In the genomic region with DNA sequence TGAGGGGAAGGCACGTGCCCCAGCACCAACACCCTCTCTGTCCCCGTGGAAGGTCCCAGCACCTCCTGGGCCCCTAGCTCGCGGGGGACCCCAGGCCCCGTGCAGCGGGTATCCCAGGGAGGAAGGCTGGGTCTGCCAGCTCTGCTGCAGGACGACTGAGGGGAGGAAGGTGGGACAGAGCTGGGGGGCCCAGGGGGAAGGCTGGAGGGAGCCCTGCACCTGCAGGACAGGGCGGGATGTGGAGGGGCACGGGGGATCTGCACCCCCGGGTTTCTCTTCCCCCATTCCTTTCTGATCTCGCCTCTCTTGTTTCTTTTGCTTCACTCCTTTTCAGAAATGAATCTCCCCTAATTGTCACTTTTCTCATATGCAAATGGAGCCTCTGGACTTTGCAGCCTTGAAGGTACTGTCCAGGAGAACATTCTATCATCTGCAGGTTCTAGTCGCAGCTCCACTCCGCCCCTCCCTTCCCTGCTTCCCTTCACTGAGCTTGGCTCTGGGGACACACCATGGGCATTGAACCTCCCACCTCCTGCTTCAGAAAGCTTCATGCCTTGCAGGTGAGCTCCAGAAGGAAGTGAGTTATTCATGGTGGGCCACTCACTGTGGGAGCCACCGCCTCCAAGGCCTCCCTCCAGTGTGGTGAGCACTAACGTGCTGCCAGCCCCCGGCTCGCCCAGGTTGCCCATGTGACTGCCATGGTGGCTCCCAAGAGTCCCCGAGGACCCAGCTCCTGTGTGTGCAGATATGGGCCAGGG, we compare ENCODE assay signal across 16 cellular contexts.
DNase-seq lines count a peak whose midpoint lies in the region; ATAC-seq and TF ChIP-seq lines count a peak whose summit lies in the region.
"Had no signal": no experiment of that assay in that cellular context is flagged by ENCODE, and none has a peak within 500 bp of the region (broad histone marks: within the 10 kb centered on the region; RNA-seq: fewer than 3 reads in every experiment).

No MANE protein-coding gene starts in this region.

- peak overlapping the region; percentile 47 for H3K4me3 Mint-ChIP-seq in activated CD4-positive, alpha-beta T cell treated with anti-CD3 and anti-CD28 coated beads, Interleukin-2, amount 10 ng/mL, durations not matched to agents 24 days and 14 days
- H3K4me3 Mint-ChIP-seq in activated B cell treated with CpG ODN at 0.5 μM for 24 hours = peak overlapping the region; percentile 24
- H3K4me3 Mint-ChIP-seq: neural crest cell had no signal

- H2AFZ ChIP-seq in neuronal stem cell (ENCODE audit: low read length) = no peak overlapping the region

- H3K18ac ChIP-seq in neuronal stem cell (ENCODE audit: low read length) = peak overlapping the region; percentile 72

- H2BK15ac ChIP-seq in neuronal stem cell (ENCODE audit: low read length) = no peak overlapping the region

- ATAC-seq in GM21528 (IDR thresholded peaks at IDR 0.05; ENCODE audit: low FRiP score, unreplicated experiment) = peak; percentile 11
- ATAC-seq in activated B cell treated with CpG ODN at 0.5 μM for 24 hours (ENCODE audit: low read depth) = no peak
- no peak for ATAC-seq in HG02981 (IDR thresholded peaks at IDR 0.05; ENCODE audit: unreplicated experiment)

- no peak overlapping the region for H2BK120ac ChIP-seq in neuronal stem cell (ENCODE audit: low read depth, low read length)

- H2BK12ac ChIP-seq in neuronal stem cell (ENCODE audit: low read length) = peak overlapping the region; percentile 2

- intact Hi-C loops in activated CD4-positive, alpha-beta T cell treated with anti-CD3 and anti-CD28 coated beads, Interleukin-2, amount 10 ng/mL, durations not matched to agents 24 days and 14 days (cut with micrococcal nuclease) = no loop called here
- intact Hi-C loops in activated B cell treated with CpG ODN at 0.5 μM for 24 hours (cut with micrococcal nuclease) = no loop called here

- CTCF ChIA-PET in activated B cell treated with CpG ODN at 0.5 μM for 24 hours (lab: Charles Lee) = interaction anchor here (0.6 to 2.7 kb wide), 2 partner anchors 14 to 17 kb away, joined by 3 to 21 read pairs; no protein-coding TSS in a partner anchor

- H3K9me3 Mint-ChIP-seq in activated CD4-positive, alpha-beta T cell treated with anti-CD3 and anti-CD28 coated beads, Interleukin-2, amount 10 ng/mL, durations not matched to agents 24 days and 14 days = no peaks in the 10 kb centered on the region
- H3K9me3 Mint-ChIP-seq in activated B cell treated with CpG ODN at 0.5 μM for 24 hours = no peaks in the 10 kb centered on the region
- H3K9me3 Mint-ChIP-seq: activated naive CD4-positive, alpha-beta T cell treated with anti-CD3 and anti-CD28 coated beads, Interleukin-2, amount 50 U/mL, for 24 hours; CD4-positive, alpha-beta memory T cell; neural crest cell had no signal

- DNase-seq in activated CD4-positive, alpha-beta T cell treated with anti-CD3 and anti-CD28 coated beads, Interleukin-2, amount 10 ng/mL, durations not matched to agents 24 days and 14 days = no peak
- DNase-seq in activated CD4-positive, alpha-beta T cell treated with anti-CD3 and anti-CD28 coated beads, Interleukin-2, amount 50 U/mL, for 4 hours = no peak
- DNase-seq in activated B cell treated with CpG ODN at 0.5 μM for 24 hours (no peak), neuronal stem cell (ENCODE audit: low spot score) (no peak), amygdala (lab: John Stamatoyannopoulos, UW) (no peak), HPDE6-E6E7 (ENCODE audit: extremely low spot score) (no peak)
- DNase-seq: HCEC 1CT, mesenchymal stem cell had no signal

- H3K4me1 ChIP-seq in neuronal stem cell (ENCODE audit: control insufficient read depth in 2 of 2, insufficient read depth in 1 of 2, low read depth in 1 of 2, low read length in 2 of 2) = no peaks in the 10 kb centered on the region
- H3K4me1 ChIP-seq: breast epithelium had no signal

- H3K4me2 ChIP-seq in neuronal stem cell (ENCODE audit: insufficient read depth, low read length, poor library complexity, severe bottlenecking) = no peak overlapping the region

- H3K27ac Mint-ChIP-seq in activated CD4-positive, alpha-beta T cell treated with anti-CD3 and anti-CD28 coated beads, Interleukin-2, amount 10 ng/mL, durations not matched to agents 24 days and 14 days = peak overlapping the region; percentile 51
- no peak overlapping the region for H3K27ac Mint-ChIP-seq in activated B cell treated with CpG ODN at 0.5 μM for 24 hours
- H3K27ac Mint-ChIP-seq: activated naive CD4-positive, alpha-beta T cell treated with anti-CD3 and anti-CD28 coated beads, Interleukin-2, amount 50 U/mL, for 24 hours had no signal

- H3K4me1 Mint-ChIP-seq in activated CD4-positive, alpha-beta T cell treated with anti-CD3 and anti-CD28 coated beads, Interleukin-2, amount 10 ng/mL, durations not matched to agents 24 days and 14 days = peaks cover 19% of the 10 kb centered on the region
- peaks cover 40% of the 10 kb centered on the region for H3K4me1 Mint-ChIP-seq in activated B cell treated with CpG ODN at 0.5 μM for 24 hours
- H3K4me1 Mint-ChIP-seq: neural crest cell had no signal

- no peaks in the 10 kb centered on the region for H3K36me3 Mint-ChIP-seq in activated CD4-positive, alpha-beta T cell treated with anti-CD3 and anti-CD28 coated beads, Interleukin-2, amount 10 ng/mL, durations not matched to agents 24 days and 14 days (ENCODE audit: low read depth)
- no peaks in the 10 kb centered on the region for H3K36me3 Mint-ChIP-seq in activated B cell treated with CpG ODN at 0.5 μM for 24 hours (ENCODE audit: low read depth)
- H3K36me3 Mint-ChIP-seq: CD4-positive, alpha-beta memory T cell had no signal

- H2BK5ac ChIP-seq in neuronal stem cell (ENCODE audit: low read length) = no peak overlapping the region

- H4K8ac ChIP-seq in neuronal stem cell (ENCODE audit: low read depth, low read length) = no peak overlapping the region

- H3K36me3 ChIP-seq in neuronal stem cell (replicated peaks in 1 of 2; ENCODE audit: control insufficient read depth in 2 of 2, insufficient read depth in 2 of 2, low read length in 2 of 2) = no peaks in the 10 kb centered on the region
- H3K36me3 ChIP-seq: breast epithelium, esophagus muscularis mucosa, stomach had no signal

- peak overlapping the region; percentile 63 for H3K14ac ChIP-seq in neuronal stem cell (ENCODE audit: low read length)

- no peak overlapping the region for H3K23ac ChIP-seq in neuronal stem cell (ENCODE audit: low read depth, low read length, poor library complexity)

- peaks cover 0 to 30% (median 0%) of the 10 kb centered on the region in 3 experiments for H3K27me3 ChIP-seq in neuronal stem cell (ENCODE audit: control insufficient read depth in 3 of 3, insufficient read depth in 3 of 3, low read depth in 1 of 3, low read length in 3 of 3)
- H3K27me3 ChIP-seq: breast epithelium had no signal

- H3K4me3 ChIP-seq in neuronal stem cell (ENCODE audit: low read length in 2 of 2) = no peak overlapping the region
- H3K4me3 ChIP-seq: breast epithelium, esophagus muscularis mucosa, stomach had no signal

- H3K79me1 ChIP-seq in neuronal stem cell (ENCODE audit: low read depth, low read length) = no peaks in the 10 kb centered on the region

- H4K91ac ChIP-seq in neuronal stem cell (ENCODE audit: low read depth, low read length, poor library complexity) = no peak overlapping the region

- H3K4ac ChIP-seq in neuronal stem cell (ENCODE audit: low read length) = peak overlapping the region; percentile 43

- POLR2A ChIA-PET in activated B cell treated with CpG ODN at 0.5 μM for 24 hours (lab: Charles Lee) = interaction anchor here (1.0 kb wide), 1 partner anchor 14 kb away, joined by 4 read pairs; no protein-coding TSS in a partner anchor

- no peak for TF ChIP-seq CTCF in activated B cell treated with CpG ODN at 0.5 μM for 24 hours (IDR thresholded peaks at IDR 0.05)

- H3K9ac ChIP-seq in neuronal stem cell (ENCODE audit: low read depth, low read length, poor library complexity) = no peak overlapping the region

- no CpG with 5 or more reads among the region's 18 CpGs for WGBS in neuronal stem cell (ENCODE audit: extremely low coverage in 2 of 2, insufficient read length in 2 of 2, insufficient replicate concordance in 1 of 2), 2 donors

- H2AK5ac ChIP-seq in neuronal stem cell (ENCODE audit: low read depth, low read length) = peak overlapping the region; percentile 67

- no peak overlapping the region for H3K27ac ChIP-seq in neuronal stem cell (replicated peaks; ENCODE audit: low read length)
- H3K27ac ChIP-seq: breast epithelium, esophagus muscularis mucosa had no signal

- H3K27me3 Mint-ChIP-seq in activated CD4-positive, alpha-beta T cell treated with anti-CD3 and anti-CD28 coated beads, Interleukin-2, amount 10 ng/mL, durations not matched to agents 24 days and 14 days = peaks cover 1% of the 10 kb centered on the region
- peaks cover 1% of the 10 kb centered on the region for H3K27me3 Mint-ChIP-seq in activated B cell treated with CpG ODN at 0.5 μM for 24 hours
- H3K27me3 Mint-ChIP-seq: activated naive CD4-positive, alpha-beta T cell treated with anti-CD3 and anti-CD28 coated beads, Interleukin-2, amount 50 U/mL, for 24 hours had no signal

- H3K9me3 ChIP-seq in neuronal stem cell (replicated peaks in 1 of 2; ENCODE audit: control insufficient read depth in 2 of 2, insufficient read depth in 1 of 2, low read depth in 1 of 2, low read length in 2 of 2) = no peaks in the 10 kb centered on the region
- H3K9me3 ChIP-seq: esophagus muscularis mucosa had no signal
